ENCODE assay signal across 8 cellular contexts in the genomic region with DNA sequence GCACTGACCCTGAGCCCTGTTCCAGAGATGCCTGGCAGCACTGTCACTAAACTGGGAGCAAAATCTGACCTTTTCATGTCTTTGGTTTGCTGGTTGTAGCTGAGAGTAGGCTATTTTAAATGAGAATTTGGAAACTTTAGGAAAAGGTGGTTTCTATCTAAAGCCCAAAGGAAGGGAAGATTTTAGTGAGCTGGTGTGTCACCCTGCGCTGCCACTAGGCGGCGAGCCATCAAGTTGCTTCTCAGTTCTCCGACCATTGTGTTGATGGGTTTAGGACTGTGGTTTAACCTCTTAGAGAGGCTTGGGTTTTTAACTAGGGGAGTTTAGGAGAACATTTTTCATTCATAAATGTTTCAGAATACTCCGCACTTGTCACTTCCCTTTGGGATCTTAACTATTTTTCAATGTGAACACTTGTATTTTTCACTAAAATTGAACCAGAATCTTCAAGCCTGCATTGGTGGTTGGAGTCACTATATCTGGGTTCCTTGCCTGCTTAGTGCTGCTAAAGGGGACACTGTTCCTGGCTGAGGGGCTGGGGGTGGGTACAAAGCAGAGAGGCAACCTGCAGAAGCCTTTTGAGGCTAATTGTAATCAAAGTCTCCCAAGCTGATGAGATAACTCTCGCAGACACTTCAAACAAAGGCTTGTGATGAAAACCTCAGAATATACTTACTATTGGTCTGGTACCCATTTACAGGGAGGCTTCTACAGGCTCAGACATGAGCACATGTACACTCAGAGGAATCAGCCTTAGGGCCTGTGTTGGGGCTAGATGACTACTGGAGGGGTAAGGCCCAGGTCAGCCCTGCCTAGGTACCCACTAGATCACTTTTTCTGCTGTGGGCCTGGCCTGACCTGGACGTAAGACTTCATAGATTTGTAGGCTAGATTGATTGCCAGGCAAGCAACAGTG. TPM values are rescaled to one million over a fixed set of nuclear protein-coding genes. Genes with fewer than 3 reads are reported as not detected.
DNase-seq lines count a peak whose midpoint lies in the region; ATAC-seq and TF ChIP-seq lines count a peak whose summit lies in the region.

No MANE protein-coding gene starts in this region.

- DNase-seq in 8988T (peak; percentile 39), left ventricle myocardium superior (peak; percentile 49), tibial artery (no peak)

- no peaks in the 10 kb centered on the region for H3K9me2 ChIP-seq in SU-DHL-6 (replicated peaks; ENCODE audit: insufficient read depth, low read length)

- H2AFZ ChIP-seq in SU-DHL-6 (ENCODE audit: low read depth, low read length, severe bottlenecking) = no peak overlapping the region

- peaks cover 21% of the 10 kb centered on the region for H3K79me2 ChIP-seq in SU-DHL-6 (ENCODE audit: insufficient read depth, low read length)

- peaks cover 2% of the 10 kb centered on the region; the same call in 1 of the 2 replicates for H3F3A ChIP-seq in SU-DHL-6 (ENCODE audit: insufficient read depth)

- no peak overlapping the region for H3K4me2 ChIP-seq in SU-DHL-6 (ENCODE audit: low read depth, low read length, poor library complexity, severe bottlenecking)

- H3K4me1 ChIP-seq in tibial artery = peaks cover 0 to 40% (median 21%) of the 10 kb centered on the region in 4 donors

- no peaks in the 10 kb centered on the region for H3K27me3 ChIP-seq in SU-DHL-6 (ENCODE audit: low read length)
- no peaks in the 10 kb centered on the region for H3K27me3 ChIP-seq in tibial artery

- H3K9me3 ChIP-seq in SU-DHL-6 (ENCODE audit: insufficient read depth, low read length) = no peaks in the 10 kb centered on the region
- H3K9me3 ChIP-seq in tibial artery = no peaks in the 10 kb centered on the region

- H3K9ac ChIP-seq in SU-DHL-6 (ENCODE audit: low read length) = no peak overlapping the region

- TF ChIP-seq CTCF in GM12874 (IDR thresholded peaks at IDR 0.05; ENCODE audit: insufficient read depth, low read depth, low read length) (peak; percentile 61; the same call in 1 of the 2 replicates), SU-DHL-6 (IDR thresholded peaks at IDR 0.05; ENCODE audit: insufficient read depth, low read length, poor library complexity, severe bottlenecking) (peak; percentile 88), tibial artery (IDR thresholded peaks at IDR 0.05) (peak; percentile 39 to 58)

- no peak for ATAC-seq in left ventricle myocardium superior
- ATAC-seq in GM18502 (IDR thresholded peaks at IDR 0.05; ENCODE audit: poor library complexity, unreplicated experiment) = no peak
- no peak for ATAC-seq in GM21619 (IDR thresholded peaks at IDR 0.05; ENCODE audit: unreplicated experiment)
- no peak for ATAC-seq in GM19324 (IDR thresholded peaks at IDR 0.05; ENCODE audit: low FRiP score, unreplicated experiment)

- H3K36me3 ChIP-seq in SU-DHL-6 (ENCODE audit: low read length) = 0 out of 2 replicates have a peak, but pooled peaks cover 5% of the 10 kb centered on the region
- H3K36me3 ChIP-seq in tibial artery = peaks cover 8 to 51% (median 19%) of the 10 kb centered on the region in 3 donors

- H3K4me3 ChIP-seq in SU-DHL-6 (ENCODE audit: insufficient read depth, low read length, poor library complexity, severe bottlenecking) = no peak overlapping the region
- H3K4me3 ChIP-seq in tibial artery = no peak overlapping the region

- intact Hi-C loops in left ventricle myocardium superior (cut with micrococcal nuclease) = no loop called here
- intact Hi-C loops in tibial artery (cut with DNase I; ENCODE audit: low total_unique reads) = no loop called here

- H3K27ac ChIP-seq in SU-DHL-6 (ENCODE audit: low read depth, low read length) (no peak overlapping the region), tibial artery (peak overlapping the region; percentile 26 to 43)

- H4K20me1 ChIP-seq in SU-DHL-6 (ENCODE audit: low read depth, low read length) = no peaks in the 10 kb centered on the region; the same call in 1 of the 2 replicates

RNA-seq across cellular contexts. Expression of gene EXOSC7, which starts 16.8 kb away (rescaled TPM):
- total RNA-seq in left ventricle myocardium superior = 25.0 TPM

RNA-seq across cellular contexts. Expression of gene ZDHHC3, which starts 16.8 kb away (rescaled TPM):
- total RNA-seq in left ventricle myocardium superior = 39.1 TPM

RNA-seq across cellular contexts. Expression of gene CLEC3B, which starts 33.3 kb away (rescaled TPM):
- total RNA-seq in left ventricle myocardium superior = 68.0 TPM

Comparison
In these comparisons a context has a peak if more than half of its experiments do, and no peak if none do; other contexts are left out.
1. DNase-seq: peak in 8988T (single experiment) and left ventricle myocardium superior (single experiment); none in tibial artery (0 of 2).
2. Peak in every context shown above with its lines, with median percentiles within 50 percentile points of each other: CTCF ChIP-seq.